Comparison of ENCODE assay signal across 22 cellular contexts in genomic region chr11:70209391-70209912, GRCh38. TPM values are rescaled to one million over a fixed set of nuclear protein-coding genes. Genes with fewer than 3 reads are reported as not detected.
DNase-seq lines count a peak whose midpoint lies in the region; ATAC-seq, FAIRE-seq and TF ChIP-seq lines count a peak whose summit lies in the region.
"Had no signal": no experiment of that assay in that cellular context is flagged by ENCODE, and none has a peak within 500 bp of the region (broad histone marks: within the 10 kb centered on the region; RNA-seq: fewer than 3 reads in every experiment).

No MANE protein-coding gene starts in this region.

- H3K27ac ChIP-seq in ACC112 (ENCODE audit: low read depth, low read length) (peak overlapping the region; percentile 93; the same call in 1 of the 2 replicates), DND-41 (ENCODE audit: low read length) (no peak overlapping the region), GM12878 (ENCODE audit: control insufficient read depth, insufficient read depth) (no peak overlapping the region)
- H3K27ac ChIP-seq: dorsolateral prefrontal cortex had no signal

- peak overlapping the region; percentile 9 to 73 for H3K27ac Mint-ChIP-seq in natural killer cell
- H3K27ac Mint-ChIP-seq: activated B cell treated with CpG ODN at 0.5 μM for 24 hours had no signal

- RAD21 ChIA-PET in GM12878 (lab: Charles Lee; ENCODE audit: unreplicated experiment): no interaction called here

- SMC1A ChIA-PET in GM12878 (lab: Charles Lee; ENCODE audit: uncharacterized antibody, unreplicated experiment): no interaction called here

- H3K27me3 ChIP-seq in ACC112 (ENCODE audit: insufficient read depth, low read length) (no peaks in the 10 kb centered on the region), DND-41 (ENCODE audit: insufficient read depth, low read length, poor library complexity) (no peaks in the 10 kb centered on the region), GM12878 (replicated peaks in 1 of 2; ENCODE audit: control insufficient read depth in 2 of 2, insufficient read depth in 2 of 2, low read length in 1 of 2) (no peaks in the 10 kb centered on the region)
- H3K27me3 ChIP-seq: dorsolateral prefrontal cortex, tibial nerve had no signal

- ATAC-seq in DND-41 (ENCODE audit: insufficient read depth, low read depth) (0 out of 3 replicates have a peak, but pooled peaks have one; percentile 10), GM12878 (no peak), natural killer cell (no peak)
- ATAC-seq: activated CD8-positive, alpha-beta T cell treated with anti-CD3 and anti-CD28 coated beads for 36 hours had no signal

- H3K9me3 ChIP-seq in DND-41 (ENCODE audit: insufficient read depth, low read length, severe bottlenecking): no peaks in the 10 kb centered on the region
- no peaks in the 10 kb centered on the region for H3K9me3 ChIP-seq in GM12878 (replicated peaks; ENCODE audit: control insufficient read depth, insufficient read depth, low read length)
- H3K9me3 ChIP-seq: tibial nerve had no signal

- H3K79me2 ChIP-seq in ACC112 (ENCODE audit: control insufficient read depth, insufficient read depth, low read length, unreplicated experiment) (peaks cover 40% of the 10 kb centered on the region), DND-41 (ENCODE audit: insufficient read depth, low read length) (peaks cover 31% of the 10 kb centered on the region), GM12878 (ENCODE audit: control insufficient read depth, insufficient read depth, low read length) (peaks cover 13% of the 10 kb centered on the region)

- in situ Hi-C loops in GM12878 (cut with MboI): no loop called here

- no peaks in the 10 kb centered on the region for H3K9me3 Mint-ChIP-seq in natural killer cell
- H3K9me3 Mint-ChIP-seq: activated B cell treated with CpG ODN at 0.5 μM for 24 hours; activated CD8-positive, alpha-beta T cell treated with anti-CD3 and anti-CD28 coated beads for 36 hours had no signal

- intact Hi-C loops in GM12878 (cut with micrococcal nuclease; ENCODE audit: unreplicated experiment) (loop anchor here (10.0 kb wide), 1 partner anchor 115 kb away; no protein-coding TSS in a partner anchor), natural killer cell (cut with micrococcal nuclease) (no loop called here)

- H3K4me3 Mint-ChIP-seq in natural killer cell: no peak overlapping the region
- H3K4me3 Mint-ChIP-seq: activated B cell treated with CpG ODN at 0.5 μM for 24 hours; activated CD8-positive, alpha-beta T cell treated with anti-CD3 and anti-CD28 coated beads for 36 hours had no signal

- CTCF ChIA-PET in GM12878 (lab: Yijun Ruan, JAX) (no interaction called here), HEK293T (lab: Yijun Ruan, JAX) (no interaction called here)

- peaks cover 58% of the 10 kb centered on the region for H4K20me1 ChIP-seq in DND-41 (ENCODE audit: insufficient read depth, low read length)
- peaks cover 6% of the 10 kb centered on the region; the same call in 1 of the 2 replicates for H4K20me1 ChIP-seq in GM12878 (ENCODE audit: control insufficient read depth, insufficient read depth)

- no peaks in the 10 kb centered on the region for H3K27me3 Mint-ChIP-seq in natural killer cell (ENCODE audit: low read depth in 2 of 2)
- H3K27me3 Mint-ChIP-seq: activated B cell treated with CpG ODN at 0.5 μM for 24 hours; activated CD8-positive, alpha-beta T cell treated with anti-CD3 and anti-CD28 coated beads for 36 hours had no signal

- no peak for DNase-seq in DND-41
- DNase-seq in GM12878 (ENCODE audit: low read depth, low spot score): no peak
- DNase-seq in natural killer cell: no peak
- DNase-seq in NCI-H2081 (lab: John Stamatoyannopoulos, UW): no peak
- no peak for DNase-seq in mucosa of gallbladder (ENCODE audit: low spot score)
- DNase-seq in activated CD4-positive, CD25-positive, alpha-beta regulatory T cell (lab: John Stamatoyannopoulos, UW): no peak
- no peak for DNase-seq in HEK293T (ENCODE audit: extremely low spot score)
- DNase-seq: activated B cell treated with CpG ODN at 0.5 μM for 24 hours; activated CD8-positive, alpha-beta T cell treated with anti-CD3 and anti-CD28 coated beads for 36 hours; activated gamma-delta T cell; anterior cingulate cortex; C1 segment of cervical spinal cord; central memory CD4-positive, alpha-beta T cell; dorsolateral prefrontal cortex; NCI-H1417; NCI-H510A; SHP77; stimulated activated CD4-positive, alpha-beta T cell treated with anti-CD3 and anti-CD28 coated beads, Interleukin-4, amount 100 ng/mL, for 24 hours; stimulated activated naive CD4-positive, alpha-beta T cell had no signal

- TF ChIP-seq RAD21 in GM12878 (IDR thresholded peaks at IDR 0.05; ENCODE audit: insufficient read depth, low read depth, low read length): no peak

- BruUV-seq in GM12878 (replicated peaks; lab: Mats Ljungman, UMichigan): no TSS peak

- H3K36me3 Mint-ChIP-seq in natural killer cell: no peaks in the 10 kb centered on the region

- POLR2A ChIA-PET in GM12878 (lab: Charles Lee) (no interaction called here), HEK293T (lab: Yijun Ruan, JAX) (no interaction called here)

- no peak for TF ChIP-seq EP300 in GM12878 (IDR thresholded peaks at IDR 0.05; ENCODE audit: borderline replicate concordance in 1 of 2, control insufficient read depth in 1 of 2, low read depth in 2 of 2, low read length in 2 of 2)

- H2AFZ ChIP-seq in ACC112 (ENCODE audit: low read length, unreplicated experiment) (no peak overlapping the region), DND-41 (ENCODE audit: low read depth, low read length) (no peak overlapping the region), GM12878 (ENCODE audit: control insufficient read depth, low read depth, low read length) (no peak overlapping the region)

- 96% methylated on average over 6 of the region's 6 CpGs for WGBS in GM12878 (ENCODE audit: insufficient coverage, insufficient replicate concordance, low lambda C conversion rate, missing lambda C conversion rate)

- no peak for TF ChIP-seq POLR2A in GM12878 (IDR thresholded peaks at IDR 0.05; ENCODE audit: low read depth, low read length)

- H3K4me3 ChIP-seq in ACC112 (ENCODE audit: low read depth, low read length) (no peak overlapping the region), DND-41 (ENCODE audit: low read depth in 1 of 2, low read length in 2 of 2) (no peak overlapping the region), GM12878 (no peak overlapping the region)
- H3K4me3 ChIP-seq: dorsolateral prefrontal cortex, lung, tibial nerve had no signal

- TF ChIP-seq CTCF in DND-41 (IDR thresholded peaks at IDR 0.05; ENCODE audit: borderline replicate concordance, extremely low read depth, low read length, poor library complexity, severe bottlenecking) (no peak), GM12878 (IDR thresholded peaks at IDR 0.05 in 2 of 3, conservative IDR thresholded peaks at IDR 0.05 in 1 of 3; ENCODE audit: control insufficient read depth in 2 of 3, extremely low read depth in 1 of 3, insufficient read depth in 1 of 3, low read depth in 3 of 3, low read length in 3 of 3) (no peak), natural killer cell (IDR thresholded peaks at IDR 0.05) (no peak)

- FAIRE-seq in GM12878 (lab: Jason Lieb, UNC): no peak

- peaks cover 20 to 50% of the 10 kb centered on the region in 2 donors for H3K4me1 Mint-ChIP-seq in natural killer cell

- peaks cover 20% of the 10 kb centered on the region for H3K4me1 ChIP-seq in ACC112 (ENCODE audit: control insufficient read depth, insufficient read depth, low read length, unreplicated experiment)
- peaks cover 22% of the 10 kb centered on the region for H3K4me1 ChIP-seq in DND-41 (ENCODE audit: insufficient read depth, low read length)
- H3K4me1 ChIP-seq in GM12878 (ENCODE audit: control insufficient read depth, insufficient read depth, low read length): peaks cover 6% of the 10 kb centered on the region

- H3K4me2 ChIP-seq in DND-41 (ENCODE audit: insufficient read depth, low read length) (no peak overlapping the region), GM12878 (ENCODE audit: control insufficient read depth, insufficient read depth) (no peak overlapping the region)

- H3K36me3 ChIP-seq in ACC112 (ENCODE audit: insufficient read depth, low read length): peaks cover 17% of the 10 kb centered on the region
- peaks cover 49% of the 10 kb centered on the region for H3K36me3 ChIP-seq in DND-41 (ENCODE audit: insufficient read depth, low read length)
- peaks cover 7 to 13% of the 10 kb centered on the region in 2 experiments for H3K36me3 ChIP-seq in GM12878 (ENCODE audit: control insufficient read depth in 2 of 2, insufficient read depth in 2 of 2, low read length in 1 of 2)

- H3K9ac ChIP-seq in DND-41 (ENCODE audit: low read depth, low read length) (no peak overlapping the region), GM12878 (ENCODE audit: control insufficient read depth, insufficient read depth, low read length) (no peak overlapping the region)

TF ChIP-seq in GM12878, 131 proteins besides CTCF, POLR2A, EP300 and RAD21:
- TF ChIP-seq SMAD5 (IDR thresholded peaks at IDR 0.05; ENCODE audit: low read depth) (peak; percentile 35; the same call in 1 of the 2 replicates), SREBF2 (IDR thresholded peaks at IDR 0.05; ENCODE audit: low read length) (no peak), GABPA (IDR thresholded peaks at IDR 0.05; ENCODE audit: low read depth) (no peak)

TF ChIP-seq in HEK293T, 16 proteins besides CTCF, POLR2A, EP300 and RAD21 (continues in another document):
- no peak for TF ChIP-seq ELF4 (IDR thresholded peaks at IDR 0.05)
- TF ChIP-seq BHLHE40 (IDR thresholded peaks at IDR 0.05; ENCODE audit: borderline replicate concordance): no peak
- TF ChIP-seq NFRKB (IDR thresholded peaks at IDR 0.05): no peak
- TF ChIP-seq SP1 (IDR thresholded peaks at IDR 0.05): no peak
- TF ChIP-seq SUZ12 (IDR thresholded peaks at IDR 0.05): no peak
- no peak for TF ChIP-seq ZNF384 (IDR thresholded peaks at IDR 0.05)
- TF ChIP-seq FOXK2 (IDR thresholded peaks at IDR 0.05): no peak

RNA-seq across cellular contexts. Expression of gene FADD, which starts 6.4 kb away (rescaled TPM):
- 15.8 and 18.2 TPM in 2 replicates for total RNA-seq in GM12878 (2013; cell fraction: nucleolus; rRNA removed)
- 20.7 and 21.9 TPM in 2 replicates for total RNA-seq in GM12878 (2014; rRNA removed)
- total RNA-seq in GM12878 (2014; rRNA removed; fragmentation: Illumina TruSeq; extraction: Trizol): 18.8 and 21.2 TPM in 2 replicates
- 31.2 and 32.7 TPM in 2 replicates for total RNA-seq in GM12878 (2021)
- polyA plus RNA-seq in GM12878 (2011; ENCODE audit: low read depth): 10.8 TPM
- 16.2 and 21.8 TPM in 2 replicates for polyA plus RNA-seq in GM12878 (2011; rRNA removed)
- polyA plus RNA-seq in GM12878 (2011; cell fraction: cytosol; rRNA removed): 20.2 and 26.4 TPM in 2 replicates
- 13.0 and 14.5 TPM in 2 replicates for polyA plus RNA-seq in GM12878 (2011; cell fraction: nucleus; rRNA removed)
- polyA plus RNA-seq in GM12878 (2012): 13.6 and 18.2 TPM in 2 replicates
- 12.4 and 18.7 TPM in 2 replicates for polyA plus RNA-seq in GM12878 (2014; fragmentation: Illumina TruSeq; extraction: Trizol)
- under 1 TPM; 0.32 to 0.88 TPM for polyA plus RNA-seq in GM12878 (2014; fragmentation: Nextera tagmentation; extraction: Ambion mirVana)
- polyA plus RNA-seq in GM12878 (2014; rRNA removed): 36.8 and 43.1 TPM in 2 replicates
- 10 to 100 TPM; 35.8 to 38.7 TPM for polyA plus RNA-seq in GM12878 (2016; fragmentation: Nextera tagmentation; extraction: Ambion mirVana)
- polyA minus RNA-seq in GM12878 (2011; rRNA and poly(A)+ RNA removed): 18.1 and 24.3 TPM in 2 replicates
- 7.9 and 8.4 TPM in 2 replicates for polyA minus RNA-seq in GM12878 (2011; cell fraction: cytosol; rRNA and poly(A)+ RNA removed)
- 13.2 and 18.3 TPM in 2 replicates for polyA minus RNA-seq in GM12878 (2011; cell fraction: nucleus; rRNA and poly(A)+ RNA removed)
- total RNA-seq in natural killer cell: 1 to 10 TPM; 7.8 to 9.2 (median 9.0) TPM
- total RNA-seq in mucosa of gallbladder: 32.7 TPM
